ENCODE assay signal across 8 cellular contexts in genomic region chr17:19362293-19363113, GRCh38. TPM values are rescaled to one million over a fixed set of nuclear protein-coding genes. Genes with fewer than 3 reads are reported as not detected.
DNase-seq lines count a peak whose midpoint lies in the region; ATAC-seq and TF ChIP-seq lines count a peak whose summit lies in the region.

Gene B9D1 (minus strand): TSS chr17:19362723. CDS start chr17:19362569, 154 bp downstream.

- TF ChIP-seq CTCF in AG10803 (conservative IDR thresholded peaks at IDR 0.05; ENCODE audit: low read length) (peak; percentile 79), colonic mucosa (IDR thresholded peaks at IDR 0.05) (peak; percentile 87)

- CTCF ChIA-PET in activated CD4-positive, alpha-beta T cell treated with anti-CD3 and anti-CD28 coated beads for 36 hours (lab: Charles Lee), result interaction anchor here (0.5 to 2.4 kb wide), 39 partner anchors 8 to 404 kb away, joined by 3 to 60 read pairs (median 5); partner anchors contain the start of gene MAPK7

- H3K9me3 Mint-ChIP-seq in activated CD4-positive, alpha-beta T cell treated with anti-CD3 and anti-CD28 coated beads for 36 hours (ENCODE audit: low read depth), result no peaks in the 10 kb centered on the region

- peak within 1 kb of the TSS; percentile 66 for H3K27ac ChIP-seq in colonic mucosa

- peaks cover 6% of the 10 kb centered on the region for H3K4me1 Mint-ChIP-seq in activated CD4-positive, alpha-beta T cell treated with anti-CD3 and anti-CD28 coated beads for 36 hours

- peak within 1 kb of the TSS; percentile 88 for H3K4me3 ChIP-seq in AG10803 (ENCODE audit: low read length)
- H3K4me3 ChIP-seq in colonic mucosa, result peak within 1 kb of the TSS; percentile 58

- no peaks in the 10 kb centered on the region for H3K27me3 ChIP-seq in colonic mucosa

- no peaks in the 10 kb centered on the region for H3K9me3 ChIP-seq in colonic mucosa

- peak within 1 kb of the TSS; percentile 39 for H3K27ac Mint-ChIP-seq in activated CD4-positive, alpha-beta T cell treated with anti-CD3 and anti-CD28 coated beads for 36 hours

- no peaks in the 10 kb centered on the region for H3K4me1 ChIP-seq in colonic mucosa

- peak within 1 kb of the TSS; percentile 61 to 67 for H3K9ac ChIP-seq in colonic mucosa (ENCODE audit: low read depth in 2 of 2, low read length in 2 of 2)

- no peaks in the 10 kb centered on the region for H3K36me3 Mint-ChIP-seq in activated CD4-positive, alpha-beta T cell treated with anti-CD3 and anti-CD28 coated beads for 36 hours (ENCODE audit: low read depth)

- POLR2A ChIA-PET in activated CD4-positive, alpha-beta T cell treated with anti-CD3 and anti-CD28 coated beads for 36 hours (lab: Charles Lee), result interaction anchor here (0.6 to 1.9 kb wide), 3 partner anchors 15 to 315 kb away, joined by 3 to 21 read pairs (median 4); partner anchors contain the start of gene MAPK7

- H3K27me3 Mint-ChIP-seq in activated CD4-positive, alpha-beta T cell treated with anti-CD3 and anti-CD28 coated beads for 36 hours, result peaks cover 4% of the 10 kb centered on the region

- ATAC-seq in GM18909 (IDR thresholded peaks at IDR 0.05; ENCODE audit: poor library complexity, unreplicated experiment) (peak; percentile 87), HG03196 (IDR thresholded peaks at IDR 0.05; ENCODE audit: unreplicated experiment) (peak; percentile 72)
- ATAC-seq in activated CD4-positive, alpha-beta T cell treated with anti-CD3 and anti-CD28 coated beads for 36 hours, result peak; percentile 92

- no peaks in the 10 kb centered on the region for H3K36me3 ChIP-seq in colonic mucosa

- H3K4me3 Mint-ChIP-seq in activated CD4-positive, alpha-beta T cell treated with anti-CD3 and anti-CD28 coated beads for 36 hours, result peak within 1 kb of the TSS; percentile 74

- intact Hi-C loops in activated CD4-positive, alpha-beta T cell treated with anti-CD3 and anti-CD28 coated beads for 36 hours (cut with DNase I, micrococcal nuclease), result loop anchor here (1.0 to 5.0 kb wide), 7 partner anchors 16 to 404 kb away; partner anchors contain the start of genes MAPK7 (in 2 of the 2) and ALDH3A2 (in 1 of the 2)
- intact Hi-C loops in colonic mucosa (cut with DNase I), result loop anchor here (1.0 to 10.0 kb wide), 2 partner anchors 87 to 402 kb away; no protein-coding TSS in a partner anchor

- DNase-seq in AG10803 (ENCODE audit: low read depth) (peak; percentile 86), NCI-H446 (lab: John Stamatoyannopoulos, UW) (peak; percentile 82 to 93), colonic mucosa (peak; percentile 95), kidney tubule cell (ENCODE audit: low spot score) (peak; percentile 94)
- peak; percentile 95 for DNase-seq in activated CD4-positive, alpha-beta T cell treated with anti-CD3 and anti-CD28 coated beads for 36 hours
- peak; percentile 84 to 90 (median 87) for DNase-seq in stimulated activated CD4-positive, alpha-beta T cell treated with anti-CD3 and anti-CD28 coated beads, Interleukin-1b, Interleukin-23, amount 100 ng/mL, for 24 hours (ENCODE audit: low read depth in 4 of 4, low spot score in 1 of 4)

RNA-seq across cellular contexts. Expression of gene B9D1, which starts in this region (rescaled TPM):
- total RNA-seq in activated CD4-positive, alpha-beta T cell treated with anti-CD3 and anti-CD28 coated beads for 36 hours, result 1 to 10 TPM; 7.4 to 7.8 TPM
- 10 to 100 TPM in 1 of 2 donors, 1 to 10 TPM in 1; 5.6 to 11.9 TPM for total RNA-seq in colonic mucosa

Comparison
In these comparisons a context has a peak if more than half of its experiments do, and no peak if none do; other contexts are left out.
1. Peak in every context shown above with its lines: DNase-seq, ATAC-seq, H3K4me3 ChIP-seq and H3K27ac ChIP-seq.